In genomic region chrX:71171110-71171801, GRCh38 we compare ENCODE assay signal across 16 cellular contexts. TPM values are rescaled to one million over a fixed set of nuclear protein-coding genes. Genes with fewer than 3 reads are reported as not detected.
DNase-seq lines count a peak whose midpoint lies in the region; FAIRE-seq and TF ChIP-seq lines count a peak whose summit lies in the region.
"Had no signal": no experiment of that assay in that cellular context is flagged by ENCODE, and none has a peak within 500 bp of the region (broad histone marks: within the 10 kb centered on the region; RNA-seq: fewer than 3 reads in every experiment).

No MANE protein-coding gene starts in this region.

- H3K18ac ChIP-seq in H1 (ENCODE audit: extremely low read depth, low read length) = no peak overlapping the region; the same call in 1 of the 2 replicates

- no peak for TF ChIP-seq RAD21 in H1 (IDR thresholded peaks at IDR 0.05 in 1 of 2, conservative IDR thresholded peaks at IDR 0.05 in 1 of 2; ENCODE audit: low read depth in 2 of 2, low read length in 2 of 2)

- no peak overlapping the region for H4K91ac ChIP-seq in H1 (replicated peaks; ENCODE audit: insufficient read length, low read length)

- TF ChIP-seq CTCF in H1 (IDR thresholded peaks at IDR 0.05; ENCODE audit: control extremely low read depth in 1 of 3, insufficient read depth in 1 of 3, low read depth in 1 of 3, low read length in 3 of 3) (no peak), progenitor cell of endocrine pancreas (IDR thresholded peaks at IDR 0.05; ENCODE audit: unreplicated experiment) (no peak)

- 0 out of 2 replicates have a peak overlapping the region, but pooled peaks have one; percentile 48 for H2BK20ac ChIP-seq in H1 (ENCODE audit: low read length)

- H3K4me1 ChIP-seq in HUES48 (ENCODE audit: control insufficient read depth, insufficient read depth, low read length) = no peaks in the 10 kb centered on the region
- no peaks in the 10 kb centered on the region for H3K4me1 ChIP-seq in NT2/D1 (ENCODE audit: insufficient read depth, insufficient read length)
- peaks cover 0 to 4% (median 3%) of the 10 kb centered on the region in 4 experiments; a peak in 4 of 7 replicates for H3K4me1 ChIP-seq in H1 (replicated peaks in 1 of 4; ENCODE audit: control insufficient read depth in 3 of 4, insufficient read depth in 4 of 4, low read length in 3 of 4)
- H3K4me1 ChIP-seq: prostate gland had no signal

- no peak overlapping the region for H3K14ac ChIP-seq in H1 (ENCODE audit: insufficient read length)

- H3K4ac ChIP-seq in H1 (replicated peaks; ENCODE audit: insufficient read length, low read depth, low read length) = no peak overlapping the region

- H3K9me3 Mint-ChIP-seq in progenitor cell of endocrine pancreas (ENCODE audit: low read depth) = peaks cover 13% of the 10 kb centered on the region
- H3K9me3 Mint-ChIP-seq: activated naive CD8-positive, alpha-beta T cell treated with anti-CD3 and anti-CD28 coated beads for 36 hours had no signal

- H3K9me3 ChIP-seq in HUES48 (ENCODE audit: control insufficient read depth, insufficient read depth, low read length) (peaks cover 56% of the 10 kb centered on the region), NT2/D1 (ENCODE audit: insufficient read depth, low read length) (no peaks in the 10 kb centered on the region), H1 (ENCODE audit: insufficient read depth in 2 of 2, low read depth in 1 of 2, low read length in 1 of 2) (no peaks in the 10 kb centered on the region)
- H3K9me3 ChIP-seq: mucosa of descending colon, prostate gland had no signal

- CTCF ChIA-PET in H1 (lab: Charles Lee; ENCODE audit: partially characterized antibody) = no interaction called here

- no peak overlapping the region for H2BK12ac ChIP-seq in H1 (ENCODE audit: low read depth, low read length)

- peaks cover 5% of the 10 kb centered on the region for H3K36me3 Mint-ChIP-seq in progenitor cell of endocrine pancreas (ENCODE audit: insufficient read depth)

- H3K4me2 ChIP-seq in H1 (ENCODE audit: insufficient read depth in 1 of 2, low read depth in 2 of 2, low read length in 2 of 2) = peak overlapping the region in 1 of 2 experiments; percentile 34; a peak in 2 of 4 replicates

- H2BK15ac ChIP-seq in H1 (ENCODE audit: low read length) = no peak overlapping the region

- no peak overlapping the region for H3K56ac ChIP-seq in H1 (replicated peaks; ENCODE audit: insufficient read length, low read depth, low read length)

- no peak overlapping the region for H3K4me3 Mint-ChIP-seq in progenitor cell of endocrine pancreas (ENCODE audit: low read depth)
- H3K4me3 Mint-ChIP-seq: activated naive CD8-positive, alpha-beta T cell treated with anti-CD3 and anti-CD28 coated beads for 36 hours had no signal

- H4K20me1 ChIP-seq in H1 (replicated peaks in 1 of 2; ENCODE audit: control insufficient read depth in 1 of 2, insufficient read depth in 2 of 2, low read length in 2 of 2) = no peaks in the 10 kb centered on the region

- no peaks in the 10 kb centered on the region for H3K36me3 ChIP-seq in HUES48 (ENCODE audit: control insufficient read depth, insufficient read depth, low read length)
- no peaks in the 10 kb centered on the region for H3K36me3 ChIP-seq in NT2/D1 (ENCODE audit: insufficient read depth, insufficient read length, low read length)
- H3K36me3 ChIP-seq in H1 (ENCODE audit: control insufficient read depth in 2 of 4, insufficient read depth in 4 of 4, low read length in 3 of 4) = peaks cover 0 to 3% (median 0%) of the 10 kb centered on the region in 4 experiments; a peak in 1 of 8 replicates
- H3K36me3 ChIP-seq: prostate gland had no signal

- peaks cover 6% of the 10 kb centered on the region for H3K4me1 Mint-ChIP-seq in progenitor cell of endocrine pancreas (ENCODE audit: low read depth)

- peak overlapping the region; percentile 66 for H3K27ac Mint-ChIP-seq in progenitor cell of endocrine pancreas
- H3K27ac Mint-ChIP-seq: activated naive CD8-positive, alpha-beta T cell treated with anti-CD3 and anti-CD28 coated beads for 36 hours had no signal

- H2AFZ ChIP-seq in H1 (ENCODE audit: low read length) = no peak overlapping the region; the same call in 1 of the 2 replicates

- no peak overlapping the region for H2BK120ac ChIP-seq in H1 (replicated peaks; ENCODE audit: low read depth, low read length)

- POLR2A ChIA-PET in H1 (lab: Charles Lee; ENCODE audit: partially characterized antibody) = interaction anchor here (0.9 to 2.8 kb wide), 2 partner anchors 8 to 11 kb away, joined by 3 to 11 read pairs; no protein-coding TSS in a partner anchor

- DNase-seq in NT2/D1 (ENCODE audit: low read depth, low spot score) (peak; percentile 50), H1 (ENCODE audit: low read depth in 1 of 2, low spot score in 2 of 2) (no peak), progenitor cell of endocrine pancreas (ENCODE audit: low spot score, unreplicated experiment) (no peak), H54 (ENCODE audit: insufficient read length, low spot score) (no peak), anterior cingulate cortex (lab: John Stamatoyannopoulos, UW) (no peak), NCI-H146 (lab: John Stamatoyannopoulos, UW) (no peak)
- DNase-seq: activated naive CD8-positive, alpha-beta T cell treated with anti-CD3 and anti-CD28 coated beads for 36 hours; mucosa of descending colon; NCI-H1105; NK-92 treated with Interleukin-12 subunit alpha and Interleukin-12 subunit beta, amount 100 ng/mL, for 24 hours had no signal

- H2AK5ac ChIP-seq in H1 (ENCODE audit: low read depth, low read length) = no peak overlapping the region

- H4K5ac ChIP-seq in H1 (ENCODE audit: insufficient read length, low read depth, low read length) = peak overlapping the region; percentile 29

- no peaks in the 10 kb centered on the region; the same call in 1 of the 2 replicates for H3K23me2 ChIP-seq in H1 (ENCODE audit: low read depth, low read length)

- no peak for TF ChIP-seq EP300 in H1 (IDR thresholded peaks at IDR 0.05; ENCODE audit: borderline replicate concordance in 1 of 2, low read depth in 2 of 2, low read length in 2 of 2)

- no peak overlapping the region for H4K8ac ChIP-seq in H1 (ENCODE audit: extremely low read depth, insufficient read depth, low read length)

- H3K4me3 ChIP-seq in HUES48 (ENCODE audit: low read depth, low read length) (no peak overlapping the region), NT2/D1 (ENCODE audit: insufficient read length, low read depth) (no peak overlapping the region), H1 (ENCODE audit: extremely low read depth in 1 of 4, insufficient read depth in 2 of 4, low read depth in 3 of 4, low read length in 4 of 4) (no peak overlapping the region; a peak in 1 of 8 replicates)
- H3K4me3 ChIP-seq: mucosa of descending colon, prostate gland had no signal

- FAIRE-seq in H1 (lab: Jason Lieb, UNC) (no peak), H54 (lab: Jason Lieb, UNC) (no peak)
- FAIRE-seq: GM19239, keratinocyte had no signal

- H3K27me3 Mint-ChIP-seq in progenitor cell of endocrine pancreas = no peaks in the 10 kb centered on the region
- H3K27me3 Mint-ChIP-seq: activated naive CD8-positive, alpha-beta T cell treated with anti-CD3 and anti-CD28 coated beads for 36 hours had no signal

- no peaks in the 10 kb centered on the region for H3K79me2 ChIP-seq in H1 (ENCODE audit: control insufficient read depth in 1 of 2, insufficient read depth in 2 of 2, low read length in 2 of 2)

- no peak overlapping the region for H2BK5ac ChIP-seq in H1 (ENCODE audit: low read depth, low read length)

- no peak for TF ChIP-seq POLR2A in H1 (IDR thresholded peaks at IDR 0.05; ENCODE audit: control extremely low read depth in 1 of 2, low read depth in 2 of 2, low read length in 2 of 2)
- no peak for TF ChIP-seq POLR2A in H54 (IDR thresholded peaks at IDR 0.05; ENCODE audit: low read depth, low read length)

- no peaks in the 10 kb centered on the region for H3K79me1 ChIP-seq in H1 (ENCODE audit: low read depth, low read length)

- H3K9ac ChIP-seq in HUES48 (ENCODE audit: low read depth, low read length) (no peak overlapping the region), NT2/D1 (ENCODE audit: insufficient read length, low read depth) (peak overlapping the region; percentile 71), H1 (replicated peaks in 1 of 4; ENCODE audit: extremely low read depth in 1 of 4, low read depth in 3 of 4, low read length in 3 of 4) (no peak overlapping the region)

- no peaks in the 10 kb centered on the region for H3K27me3 ChIP-seq in HUES48 (ENCODE audit: control insufficient read depth, insufficient read depth, low read length)
- H3K27me3 ChIP-seq in NT2/D1 (ENCODE audit: insufficient read depth, insufficient read length) = no peaks in the 10 kb centered on the region
- H3K27me3 ChIP-seq in H1 (replicated peaks in 1 of 4; ENCODE audit: control insufficient read depth in 3 of 4, extremely low read depth in 1 of 4, insufficient read depth in 3 of 4, low read length in 3 of 4) = no peaks in the 10 kb centered on the region

- WGBS in H1 (ENCODE audit: extremely low coverage in 1 of 2, insufficient coverage in 1 of 2, insufficient read length in 1 of 2, insufficient replicate concordance in 2 of 2, low coverage in 1 of 2, low lambda C conversion rate in 2 of 2, missing lambda C conversion rate in 1 of 2), 2 experiments = 31% methylated on average over 5 of the region's 12 CpGs; no CpG with 5 or more reads in 1 of the 2 experiments

- H3K27ac ChIP-seq in HUES48 (ENCODE audit: low read depth, low read length) = peak overlapping the region; percentile 39
- H3K27ac ChIP-seq in H1 (ENCODE audit: low read depth, low read length) = no peak overlapping the region; the same call in 1 of the 2 replicates
- H3K27ac ChIP-seq: prostate gland had no signal

- no peak overlapping the region for H3K23ac ChIP-seq in H1 (ENCODE audit: insufficient read length)

RNA-seq across cellular contexts. Expression of gene NLGN3, which starts 26.6 kb away (rescaled TPM):
- 14.8 and 15.3 TPM in 2 replicates for total RNA-seq in H1 (2021; fragmentation: NEBNext Ultra II Directional; extraction: Animal tissue kit (Norgen Biotek cat#: 25700))
- 12.0 and 15.0 TPM in 2 replicates for polyA plus RNA-seq in H1 (2011; rRNA removed)
- polyA plus RNA-seq in H1 (2011; cell fraction: cytosol; rRNA removed) = 7.6 TPM
- polyA plus RNA-seq in H1 (2011; cell fraction: nucleus; rRNA removed) = 11.9 TPM
- 8.1 to 12.6 TPM (median 10.6 TPM) in 4 replicates for polyA plus RNA-seq in H1 (2012, experiment 1 of 2)
- 7.0 TPM for polyA plus RNA-seq in H1 (2012, experiment 2 of 2)
- 12.8 TPM for polyA plus RNA-seq in H1 (2013, experiment 1 of 2)
- 12.9 TPM for polyA plus RNA-seq in H1 (2013, experiment 2 of 2)
- 13.7 and 16.9 TPM in 2 replicates for polyA minus RNA-seq in H1 (2011; rRNA and poly(A)+ RNA removed)
- 6.1 TPM for polyA minus RNA-seq in H1 (2011; cell fraction: cytosol; rRNA and poly(A)+ RNA removed)
- polyA minus RNA-seq in H1 (2011; cell fraction: nucleus; rRNA and poly(A)+ RNA removed) = 5.5 TPM
- total RNA-seq in progenitor cell of endocrine pancreas = 5.9 and 7.8 TPM in 2 replicates
- total RNA-seq: G401 had no signal

RNA-seq across cellular contexts. Expression of gene GJB1, which starts 51.8 kb away (rescaled TPM):
- total RNA-seq in H1 (2021; fragmentation: NEBNext Ultra II Directional; extraction: Animal tissue kit (Norgen Biotek cat#: 25700)) = not detected in 2 replicates
- polyA plus RNA-seq in H1 (2011; rRNA removed) = 0.06 and 0.14 TPM in 2 replicates
- polyA plus RNA-seq in H1 (2011; cell fraction: cytosol; rRNA removed) = 0.09 TPM
- 0.13 TPM for polyA plus RNA-seq in H1 (2011; cell fraction: nucleus; rRNA removed)
- 0.13 TPM in 1 of 4 replicates, not detected in the others for polyA plus RNA-seq in H1 (2012, experiment 1 of 2)
- polyA plus RNA-seq in H1 (2012, experiment 2 of 2) = not detected
- 0.06 TPM for polyA plus RNA-seq in H1 (2013, experiment 1 of 2)
- 0.04 TPM for polyA plus RNA-seq in H1 (2013, experiment 2 of 2)
- polyA minus RNA-seq in H1 (2011; rRNA and poly(A)+ RNA removed) = 0.13 TPM in 1 of 2 replicates, not detected in the other
- polyA minus RNA-seq in H1 (2011; cell fraction: cytosol; rRNA and poly(A)+ RNA removed) = not detected
- polyA minus RNA-seq in H1 (2011; cell fraction: nucleus; rRNA and poly(A)+ RNA removed) = not detected
- 22.2 and 23.6 TPM in 2 replicates for total RNA-seq in progenitor cell of endocrine pancreas
- total RNA-seq: activated naive CD8-positive, alpha-beta T cell treated with anti-CD3 and anti-CD28 coated beads for 36 hours had no signal
- polyA plus RNA-seq: keratinocyte had no signal

RNA-seq across cellular contexts. Expression of gene MED12, which starts 52.9 kb away (rescaled TPM):
- total RNA-seq in H1 (2021; fragmentation: NEBNext Ultra II Directional; extraction: Animal tissue kit (Norgen Biotek cat#: 25700)) = 43.5 and 48.9 TPM in 2 replicates
- 19.4 and 28.4 TPM in 2 replicates for polyA plus RNA-seq in H1 (2011; rRNA removed)
- 11.5 TPM for polyA plus RNA-seq in H1 (2011; cell fraction: cytosol; rRNA removed)
- polyA plus RNA-seq in H1 (2011; cell fraction: nucleus; rRNA removed) = 69.5 TPM
- 20.6 to 34.2 TPM (median 30.5 TPM) in 4 replicates for polyA plus RNA-seq in H1 (2012, experiment 1 of 2)
- 11.0 TPM for polyA plus RNA-seq in H1 (2012, experiment 2 of 2)
- polyA plus RNA-seq in H1 (2013, experiment 1 of 2) = 12.7 TPM
- polyA plus RNA-seq in H1 (2013, experiment 2 of 2) = 11.7 TPM
- polyA minus RNA-seq in H1 (2011; rRNA and poly(A)+ RNA removed) = 85.2 and 106 TPM in 2 replicates
- 58.1 TPM for polyA minus RNA-seq in H1 (2011; cell fraction: cytosol; rRNA and poly(A)+ RNA removed)
- 69.9 TPM for polyA minus RNA-seq in H1 (2011; cell fraction: nucleus; rRNA and poly(A)+ RNA removed)
- 106 and 123 TPM in 2 replicates for total RNA-seq in progenitor cell of endocrine pancreas

RNA-seq across cellular contexts. Expression of gene IL2RG, which starts 59.9 kb away (rescaled TPM):
- not detected in 2 replicates for total RNA-seq in H1 (2021; fragmentation: NEBNext Ultra II Directional; extraction: Animal tissue kit (Norgen Biotek cat#: 25700))
- polyA plus RNA-seq in H1 (2011; rRNA removed) = not detected in 2 replicates
- 0.14 TPM for polyA plus RNA-seq in H1 (2011; cell fraction: cytosol; rRNA removed)
- not detected for polyA plus RNA-seq in H1 (2011; cell fraction: nucleus; rRNA removed)
- polyA plus RNA-seq in H1 (2012, experiment 1 of 2) = 0.10 to 0.27 TPM (median 0.19 TPM) in 3 of 4 replicates, not detected in the other
- polyA plus RNA-seq in H1 (2012, experiment 2 of 2) = 0.08 TPM
- polyA plus RNA-seq in H1 (2013, experiment 1 of 2) = 0.04 TPM
- polyA plus RNA-seq in H1 (2013, experiment 2 of 2) = 0.07 TPM
- polyA minus RNA-seq in H1 (2011; rRNA and poly(A)+ RNA removed) = not detected in 2 replicates
- polyA minus RNA-seq in H1 (2011; cell fraction: cytosol; rRNA and poly(A)+ RNA removed) = not detected
- polyA minus RNA-seq in H1 (2011; cell fraction: nucleus; rRNA and poly(A)+ RNA removed) = not detected
- 0.16 and 0.41 TPM in 2 replicates for total RNA-seq in progenitor cell of endocrine pancreas
- total RNA-seq: G401, SK-MEL-5 had no signal

Comparison
In these comparisons a context has a peak if more than half of its experiments do, and no peak if none do; other contexts are left out.
1. RNA of gene GJB1, which starts 51.8 kb away (total RNA-seq): 22.2 to 23.6 TPM in progenitor cell of endocrine pancreas; not detected in H1; every median in the first group is over 10 times any median in the second.